ENCODE assay signal across 21 cellular contexts in the genomic region with DNA sequence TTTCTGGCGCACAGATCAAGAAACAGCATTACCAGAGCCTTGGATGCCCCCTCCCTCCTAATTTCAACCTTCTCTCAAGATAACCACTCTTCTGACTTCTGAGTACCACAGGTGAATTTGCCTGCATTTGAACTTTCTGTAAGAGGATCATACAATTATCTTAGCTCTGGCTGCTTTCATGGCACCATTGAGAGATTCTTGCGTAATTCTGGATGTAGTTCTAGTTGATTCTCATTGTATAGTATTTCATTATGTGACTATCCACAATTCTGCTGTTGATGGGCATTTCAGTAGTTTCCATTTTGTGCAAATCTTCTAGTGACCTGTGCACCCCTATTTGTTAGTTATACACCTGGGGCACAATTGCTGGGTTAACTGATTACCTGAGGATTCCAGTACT. TPM values are rescaled to one million over a fixed set of nuclear protein-coding genes. Genes with fewer than 3 reads are reported as not detected.
"Had no signal": no experiment of that assay in that cellular context is flagged by ENCODE, and none has a peak within 500 bp of the region (broad histone marks: within the 10 kb centered on the region; RNA-seq: fewer than 3 reads in every experiment).

No MANE protein-coding gene starts in this region.

- H3K4me1 ChIP-seq: SJCRH30 had no signal

- H3K4me3 ChIP-seq: SJCRH30 had no signal

- H3K36me3 ChIP-seq: SJCRH30 had no signal

- H3K27ac ChIP-seq: HL-60, SJCRH30 had no signal

- ATAC-seq: Right ventricle myocardium inferior, SK-N-SH treated with all-trans-retinoic acid at 6 μM for 48 hours had no signal

- DNase-seq: KBM-7, MV-4-11, NCI-H1048, NCI-H1105, NCI-H1417, NCI-H1436 treated with DMSO at 0.1 percent for 48 hours, NCI-H1694, NCI-H187 treated with DMSO at 0.1 percent for 48 hours, NCI-H2029 treated with DMSO at 0.1 percent for 48 hours, NCI-H2171 treated with DMSO at 0.1 percent for 48 hours, NCI-H345, NCI-H446 treated with DMSO at 0.1 percent for 48 hours, NCI-H510A treated with DMSO at 0.1 percent for 48 hours, NCI-H526, RPMI8226, SHP77 treated with DMSO at 0.1 percent for 48 hours, SJCRH30 had no signal

- H3K9me3 ChIP-seq: SJCRH30 had no signal

- H3K27me3 ChIP-seq: SJCRH30 had no signal

RNA-seq across cellular contexts. Expression of a gene that starts 7.5 kb away (rescaled TPM):
- total RNA-seq: LHCN-M2, Right ventricle myocardium inferior had no signal
